14 cellular contexts compared by ENCODE assay signal in the genomic region with DNA sequence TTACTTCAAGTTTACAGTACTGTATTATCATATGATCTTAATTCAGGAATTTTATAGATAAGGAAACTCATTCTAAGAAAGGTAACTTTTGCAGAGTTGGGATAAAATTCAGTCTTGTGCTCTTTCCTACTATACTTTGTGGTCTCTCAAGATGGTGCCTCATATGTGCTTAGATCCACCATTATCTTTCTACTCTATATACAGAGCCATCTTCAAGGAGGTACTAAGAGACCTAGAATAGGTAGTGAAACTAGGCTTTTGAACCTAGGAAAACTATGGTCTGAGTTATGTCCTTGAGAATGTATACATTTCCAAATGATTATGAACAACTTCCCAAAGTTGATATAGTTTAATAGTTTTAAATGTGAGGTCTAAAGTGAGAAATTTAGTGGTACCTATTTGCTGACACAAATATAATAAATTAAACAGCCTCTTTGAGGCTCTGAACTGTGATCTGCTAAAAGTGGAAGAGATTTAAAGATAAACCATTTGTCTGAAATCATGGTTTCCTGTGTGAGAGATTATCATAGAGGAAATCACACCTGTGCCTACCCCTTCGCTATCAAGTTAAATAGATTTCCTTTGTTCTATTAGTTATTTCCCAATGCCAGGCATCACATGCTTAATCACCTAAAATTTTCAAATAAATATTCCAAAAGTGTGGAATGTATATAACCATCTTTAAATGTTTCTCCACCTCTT.
"Had no signal": no experiment of that assay in that cellular context is flagged by ENCODE, and none has a peak within 500 bp of the region (broad histone marks: within the 10 kb centered on the region; RNA-seq: fewer than 3 reads in every experiment).

No MANE protein-coding gene starts in this region.

- H3K27ac Mint-ChIP-seq: activated T-helper 2 cell treated with anti-CD3 and anti-CD28 coated beads, Interferon-gamma antibody, Interleukin-2, Interleukin-4, amounts not matched to agents 10 μg/mL and 5 μg/mL and 100 μg/mL, durations not matched to agents 14 hours and 24 hours and 36 hours; nephron progenitor cell; stimulated activated naive B cell treated with anti-CD40 and anti-IgM and Interleukin-4, amounts not matched to agents 10 μg/mL and 1 μg/mL and 100 μg/mL, for 72 hours had no signal

- H3K9me3 ChIP-seq: colonic mucosa, heart left ventricle, mucosa of descending colon, psoas muscle, right lobe of liver, spleen, transverse colon had no signal

- ATAC-seq: heart left ventricle; left lobe of liver; mucosa of descending colon; psoas muscle; right lobe of liver; stimulated activated naive B cell treated with anti-CD40 and anti-IgM and Interleukin-4, amounts not matched to agents 10 μg/mL and 1 μg/mL and 100 μg/mL, for 72 hours had no signal

- H3K27me3 Mint-ChIP-seq: stimulated activated naive B cell treated with anti-CD40 and anti-IgM and Interleukin-4, amounts not matched to agents 10 μg/mL and 1 μg/mL and 100 μg/mL, for 72 hours had no signal

- H3K27me3 ChIP-seq: cardiac muscle cell, colonic mucosa, heart left ventricle, right lobe of liver, spleen, transverse colon had no signal

- H3K4me3 ChIP-seq: cardiac muscle cell, colonic mucosa, heart left ventricle, mucosa of descending colon, psoas muscle, right lobe of liver, spleen, transverse colon had no signal

- H3K4me1 ChIP-seq: psoas muscle had no signal

- H3K4me3 Mint-ChIP-seq: nephron progenitor cell; stimulated activated naive B cell treated with anti-CD40 and anti-IgM and Interleukin-4, amounts not matched to agents 10 μg/mL and 1 μg/mL and 100 μg/mL, for 72 hours had no signal

- H3K4me1 Mint-ChIP-seq: nephron progenitor cell had no signal

- H3K27ac ChIP-seq: cardiac muscle cell, colonic mucosa, heart left ventricle, psoas muscle, right lobe of liver, spleen, transverse colon had no signal

- H3K9me3 Mint-ChIP-seq: activated T-helper 2 cell treated with anti-CD3 and anti-CD28 coated beads, Interferon-gamma antibody, Interleukin-2, Interleukin-4, amounts not matched to agents 10 μg/mL and 5 μg/mL and 100 μg/mL, durations not matched to agents 14 hours and 24 hours and 36 hours; nephron progenitor cell; stimulated activated naive B cell treated with anti-CD40 and anti-IgM and Interleukin-4, amounts not matched to agents 10 μg/mL and 1 μg/mL and 100 μg/mL, for 72 hours had no signal

- DNase-seq: activated CD4-positive, alpha-beta T cell treated with anti-CD3 and anti-CD28 coated beads, Interleukin-2, amount 50 U/mL, for 1 hour; colonic mucosa; heart left ventricle; mucosa of descending colon; nephron progenitor cell; psoas muscle; right lobe of liver; spleen; stimulated activated CD4-positive, alpha-beta T cell treated with anti-CD3 and anti-CD28 coated beads, Interleukin-1b, Interleukin-23, amount 100 ng/mL, for 48 hours; stimulated activated naive B cell treated with anti-CD40 and anti-IgM and Interleukin-4, amounts not matched to agents 10 μg/mL and 1 μg/mL and 100 μg/mL, for 72 hours; transverse colon had no signal
